14 cellular contexts compared by ENCODE assay signal in the genomic region with DNA sequence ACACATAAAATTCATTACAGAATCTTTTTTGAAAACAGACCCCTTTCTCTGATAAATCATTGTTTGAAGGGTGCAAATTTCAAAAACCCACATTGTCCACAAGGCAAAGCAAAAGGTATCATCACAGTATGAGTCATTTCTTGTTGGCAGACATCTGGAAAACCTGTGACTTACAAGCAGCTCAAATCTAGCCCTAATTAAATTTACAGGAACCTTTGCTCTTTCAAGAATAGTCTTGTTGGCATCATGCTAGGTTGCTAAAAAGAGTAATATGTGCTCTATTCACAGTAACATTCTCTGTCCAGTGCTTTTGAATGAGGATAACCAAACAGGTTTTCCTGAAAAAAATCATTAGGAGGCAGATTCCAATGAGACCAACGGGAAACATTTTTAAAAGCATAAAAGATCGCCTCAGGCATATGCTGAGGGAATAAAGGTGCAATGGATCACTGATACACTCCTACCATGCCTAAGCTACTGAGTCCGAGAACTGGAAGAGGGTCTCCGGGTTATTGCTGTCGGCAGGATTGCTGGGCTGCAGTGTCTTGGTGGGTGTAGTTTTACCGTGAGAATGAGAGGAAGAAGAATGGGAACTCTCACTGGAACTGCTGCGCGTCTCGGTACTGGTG. TPM values are rescaled to one million over a fixed set of nuclear protein-coding genes. Genes with fewer than 3 reads are reported as not detected.
A peak's percentile ranks its signal among the peaks of the same experiment; 100 is the strongest.
DNase-seq lines count a peak whose midpoint lies in the region; ATAC-seq, FAIRE-seq and TF ChIP-seq lines count a peak whose summit lies in the region.
"Had no signal": no experiment of that assay in that cellular context is flagged by ENCODE, and none has a peak within 500 bp of the region (broad histone marks: within the 10 kb centered on the region; RNA-seq: fewer than 3 reads in every experiment).

No MANE protein-coding gene starts in this region.

- no peak overlapping the region for H3K4me2 ChIP-seq in fibroblast of lung (ENCODE audit: extremely low read depth, insufficient read depth, low read length)
- H3K4me2 ChIP-seq: PC-9 had no signal

- H3K4me1 Mint-ChIP-seq in activated naive CD4-positive, alpha-beta T cell treated with anti-CD3 and anti-CD28 coated beads, Interleukin-2, amount 10 ng/mL, durations not matched to agents 7 days and 5 days: peaks cover 7% of the 10 kb centered on the region
- H3K4me1 Mint-ChIP-seq in Calu3 (ENCODE audit: low read depth, unreplicated experiment): no peaks in the 10 kb centered on the region

- H3K4me1 ChIP-seq in fibroblast of lung (ENCODE audit: control insufficient read depth, extremely low read depth, insufficient read depth, low read length): peaks cover 2% of the 10 kb centered on the region

- DNase-seq in activated naive CD4-positive, alpha-beta T cell treated with anti-CD3 and anti-CD28 coated beads, Interleukin-2, amount 50 U/mL, for 72 hours (ENCODE audit: low spot score in 2 of 2): no peak
- DNase-seq in activated naive CD4-positive, alpha-beta T cell treated with anti-CD3 and anti-CD28 coated beads, Interleukin-2, amount 10 ng/mL, durations not matched to agents 7 days and 5 days: no peak
- DNase-seq in RCC 7860 (ENCODE audit: low spot score) (peak; percentile 5), fibroblast of lung (ENCODE audit: low read depth in 2 of 2) (peak; percentile 49 to 82), skeletal muscle cell (ENCODE audit: low read depth) (peak; percentile 25), Calu3 (no peak), activated T-cell treated with anti-CD3 and anti-CD28 coated beads for 4 hours (no peak)
- DNase-seq: activated CD4-positive, CD25-positive, alpha-beta regulatory T cell; activated effector memory CD4-positive, alpha-beta T cell treated with anti-CD3 and anti-CD28 coated beads, Interleukin-2, amount 50 U/mL, for 16 hours; islet precursor cell; NCI-H146; PC-9 had no signal

- H3K79me2 ChIP-seq in fibroblast of lung (ENCODE audit: control insufficient read depth, insufficient read depth, low read length): no peaks in the 10 kb centered on the region

- no peaks in the 10 kb centered on the region for H3K36me3 ChIP-seq in fibroblast of lung (ENCODE audit: control insufficient read depth, insufficient read depth, low read length)
- H3K36me3 ChIP-seq: thoracic aorta had no signal

- peak; percentile 31 to 61 for ATAC-seq in activated naive CD4-positive, alpha-beta T cell treated with anti-CD3 and anti-CD28 coated beads, Interleukin-2, amount 50 U/mL, for 72 hours
- ATAC-seq in GM19452 (IDR thresholded peaks at IDR 0.05; ENCODE audit: unreplicated experiment): no peak

- H3K27me3 ChIP-seq in fibroblast of lung (ENCODE audit: control insufficient read depth, insufficient read depth, low read length): no peaks in the 10 kb centered on the region

- no peak overlapping the region for H3K4me3 Mint-ChIP-seq in activated naive CD4-positive, alpha-beta T cell treated with anti-CD3 and anti-CD28 coated beads, Interleukin-2, amount 10 ng/mL, durations not matched to agents 7 days and 5 days
- H3K4me3 Mint-ChIP-seq in Calu3 (ENCODE audit: low read depth, unreplicated experiment): no peak overlapping the region

- TF ChIP-seq CTCF in fibroblast of lung (conservative IDR thresholded peaks at IDR 0.05 in 1 of 2, IDR thresholded peaks at IDR 0.05 in 1 of 2; ENCODE audit: low read depth in 1 of 2, low read length in 2 of 2) (no peak), Calu3 (IDR thresholded peaks at IDR 0.05; ENCODE audit: unreplicated experiment) (no peak)

- H3K27ac Mint-ChIP-seq in activated naive CD4-positive, alpha-beta T cell treated with anti-CD3 and anti-CD28 coated beads, Interleukin-2, amount 50 U/mL, for 72 hours: peak overlapping the region in 1 of 2 donors; percentile 29
- no peak overlapping the region for H3K27ac Mint-ChIP-seq in activated naive CD4-positive, alpha-beta T cell treated with anti-CD3 and anti-CD28 coated beads, Interleukin-2, amount 10 ng/mL, durations not matched to agents 7 days and 5 days
- H3K27ac Mint-ChIP-seq in Calu3 (ENCODE audit: unreplicated experiment): no peak overlapping the region

- no peak overlapping the region for H3K9ac ChIP-seq in fibroblast of lung (ENCODE audit: insufficient read depth, low read length)

- H3K9me3 Mint-ChIP-seq in activated naive CD4-positive, alpha-beta T cell treated with anti-CD3 and anti-CD28 coated beads, Interleukin-2, amount 50 U/mL, for 72 hours: peaks cover 0 to 3% of the 10 kb centered on the region in 2 donors
- H3K9me3 Mint-ChIP-seq in activated naive CD4-positive, alpha-beta T cell treated with anti-CD3 and anti-CD28 coated beads, Interleukin-2, amount 10 ng/mL, durations not matched to agents 7 days and 5 days: no peaks in the 10 kb centered on the region
- H3K9me3 Mint-ChIP-seq in Calu3 (ENCODE audit: low read depth, unreplicated experiment): no peaks in the 10 kb centered on the region

- H3K4me3 ChIP-seq in fibroblast of lung (replicated peaks in 1 of 4; ENCODE audit: control extremely low read depth in 1 of 4, insufficient read depth in 1 of 4, low read depth in 3 of 4, low read length in 4 of 4) (no peak overlapping the region), skeletal muscle cell (ENCODE audit: low read depth, low read length) (no peak overlapping the region)
- H3K4me3 ChIP-seq: PC-9, thoracic aorta had no signal

- no peak overlapping the region for H3K27ac ChIP-seq in fibroblast of lung (ENCODE audit: insufficient read depth, low read length)
- H3K27ac ChIP-seq: PC-9, thoracic aorta had no signal

- CTCF ChIA-PET in activated naive CD4-positive, alpha-beta T cell treated with anti-CD3 and anti-CD28 coated beads, Interleukin-2, amount 10 ng/mL, durations not matched to agents 7 days and 5 days (lab: Charles Lee): interaction anchor here (0.7 kb wide), 1 partner anchor 18 kb away, joined by 3 read pairs; no protein-coding TSS in a partner anchor
- CTCF ChIA-PET in Calu3 (lab: Charles Lee): no interaction called here

- no peaks in the 10 kb centered on the region for H3K9me3 ChIP-seq in fibroblast of lung (ENCODE audit: control insufficient read depth, insufficient read depth, low read depth, low read length)
- H3K9me3 ChIP-seq: thoracic aorta had no signal

- BruUV-seq in Calu3 (replicated peaks; lab: Mats Ljungman, UMichigan): no TSS peak

- H3K27me3 Mint-ChIP-seq in activated naive CD4-positive, alpha-beta T cell treated with anti-CD3 and anti-CD28 coated beads, Interleukin-2, amount 10 ng/mL, durations not matched to agents 7 days and 5 days: no peaks in the 10 kb centered on the region
- H3K27me3 Mint-ChIP-seq in Calu3 (ENCODE audit: unreplicated experiment): no peaks in the 10 kb centered on the region

- intact Hi-C loops in Calu3 (cut with micrococcal nuclease; ENCODE audit: unreplicated experiment): no loop called here

- no peaks in the 10 kb centered on the region for H4K20me1 ChIP-seq in fibroblast of lung (ENCODE audit: control insufficient read depth, extremely low read depth, insufficient read depth, low read length)

- peaks cover 0 to 14% of the 10 kb centered on the region in 2 donors for H3K36me3 Mint-ChIP-seq in activated naive CD4-positive, alpha-beta T cell treated with anti-CD3 and anti-CD28 coated beads, Interleukin-2, amount 50 U/mL, for 72 hours
- peaks cover 47% of the 10 kb centered on the region for H3K36me3 Mint-ChIP-seq in activated naive CD4-positive, alpha-beta T cell treated with anti-CD3 and anti-CD28 coated beads, Interleukin-2, amount 10 ng/mL, durations not matched to agents 7 days and 5 days
- no peaks in the 10 kb centered on the region for H3K36me3 Mint-ChIP-seq in Calu3 (ENCODE audit: insufficient read depth, unreplicated experiment)

- H2AFZ ChIP-seq in fibroblast of lung (ENCODE audit: low read length): no peak overlapping the region
- H2AFZ ChIP-seq: PC-9 had no signal

- FAIRE-seq in RCC 7860 (lab: Jason Lieb, UNC): peak; percentile 74

RNA-seq across cellular contexts. Expression of a gene that starts 55.5 kb away (rescaled TPM):
- total RNA-seq in activated naive CD4-positive, alpha-beta T cell treated with anti-CD3 and anti-CD28 coated beads, Interleukin-2, amount 50 U/mL, for 72 hours: 1 to 10 TPM; 7.2 to 9.1 TPM
- total RNA-seq in fibroblast of lung: 10.8 and 18.8 TPM in 2 replicates
- 37.5 and 38.1 TPM in 2 replicates for polyA plus RNA-seq in fibroblast of lung
- polyA plus RNA-seq in fibroblast of lung (2012): 27.5 and 28.0 TPM in 2 replicates
- polyA minus RNA-seq in fibroblast of lung (ENCODE audit: low replicate concordance): 48.4 and 128 TPM in 2 replicates
- 9.6 and 13.2 TPM in 2 replicates for total RNA-seq in Calu3 (2022)

Comparison
In these comparisons a context has a peak if more than half of its experiments do, and no peak if none do; other contexts are left out.
1. DNase-seq: peak in RCC 7860 (single experiment), fibroblast of lung (2 of 2) and skeletal muscle cell (single experiment); none in activated naive CD4-positive, alpha-beta T cell treated with anti-CD3 and anti-CD28 coated beads, Interleukin-2, amount 50 U/mL, for 72 hours (0 of 2), activated naive CD4-positive, alpha-beta T cell treated with anti-CD3 and anti-CD28 coated beads, Interleukin-2, amount 10 ng/mL, durations not matched to agents 7 days and 5 days (single experiment), Calu3 (single experiment) and activated T-cell treated with anti-CD3 and anti-CD28 coated beads for 4 hours (single experiment).